Comparison of ENCODE assay signal across 1 cellular context in the genomic region with DNA sequence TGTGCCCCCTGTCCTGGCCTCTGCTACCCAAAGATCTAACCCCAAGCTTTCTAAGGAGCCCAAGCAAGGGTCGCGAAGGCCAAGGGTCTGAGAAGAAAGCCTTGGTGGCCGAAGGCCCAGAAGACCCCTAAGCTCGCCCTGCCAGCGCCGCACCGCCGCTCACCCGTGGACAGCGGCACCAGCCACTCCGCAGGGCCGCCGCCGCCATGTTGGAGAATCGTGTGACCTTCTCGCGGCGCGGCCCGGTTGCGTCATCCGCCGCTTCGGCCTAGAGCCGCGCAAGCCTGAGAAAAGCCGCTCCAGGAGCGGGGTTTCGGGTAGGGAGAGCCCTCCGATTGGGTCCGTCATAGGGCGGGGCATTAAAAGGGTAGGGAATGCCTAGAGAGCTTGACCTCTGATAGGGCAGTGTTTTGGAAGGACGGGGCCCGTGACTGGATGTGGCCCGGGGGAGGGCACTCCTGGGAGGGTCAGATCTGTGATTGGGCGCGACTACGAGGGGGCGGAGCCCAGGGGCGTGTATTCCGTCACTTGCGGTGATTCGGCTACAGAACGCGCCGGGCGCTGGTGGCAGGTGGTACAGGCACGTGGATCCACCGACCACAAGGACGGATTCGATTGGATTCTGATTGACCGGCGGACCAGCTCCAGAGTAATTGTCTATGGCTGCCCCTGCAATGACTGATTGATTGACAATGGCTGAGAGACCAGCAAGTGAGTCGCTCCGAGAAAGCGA.
TF ChIP-seq lines count a peak whose summit lies in the region.

A gene with protein sequence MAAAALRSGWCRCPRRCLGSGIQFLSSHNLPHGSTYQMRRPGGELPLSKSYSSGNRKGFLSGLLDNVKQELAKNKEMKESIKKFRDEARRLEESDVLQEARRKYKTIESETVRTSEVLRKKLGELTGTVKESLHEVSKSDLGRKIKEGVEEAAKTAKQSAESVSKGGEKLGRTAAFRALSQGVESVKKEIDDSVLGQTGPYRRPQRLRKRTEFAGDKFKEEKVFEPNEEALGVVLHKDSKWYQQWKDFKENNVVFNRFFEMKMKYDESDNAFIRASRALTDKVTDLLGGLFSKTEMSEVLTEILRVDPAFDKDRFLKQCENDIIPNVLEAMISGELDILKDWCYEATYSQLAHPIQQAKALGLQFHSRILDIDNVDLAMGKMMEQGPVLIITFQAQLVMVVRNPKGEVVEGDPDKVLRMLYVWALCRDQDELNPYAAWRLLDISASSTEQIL (minus strand): TSS at position 223 of the 733 bp plus-strand sequence. CDS start 15 bp downstream, at position 208.

TF ChIP-seq in WTC11, 78 proteins besides CTCF, POLR2A, EP300 and RAD21 (continued from another document):
- TF ChIP-seq, protein P1, sequence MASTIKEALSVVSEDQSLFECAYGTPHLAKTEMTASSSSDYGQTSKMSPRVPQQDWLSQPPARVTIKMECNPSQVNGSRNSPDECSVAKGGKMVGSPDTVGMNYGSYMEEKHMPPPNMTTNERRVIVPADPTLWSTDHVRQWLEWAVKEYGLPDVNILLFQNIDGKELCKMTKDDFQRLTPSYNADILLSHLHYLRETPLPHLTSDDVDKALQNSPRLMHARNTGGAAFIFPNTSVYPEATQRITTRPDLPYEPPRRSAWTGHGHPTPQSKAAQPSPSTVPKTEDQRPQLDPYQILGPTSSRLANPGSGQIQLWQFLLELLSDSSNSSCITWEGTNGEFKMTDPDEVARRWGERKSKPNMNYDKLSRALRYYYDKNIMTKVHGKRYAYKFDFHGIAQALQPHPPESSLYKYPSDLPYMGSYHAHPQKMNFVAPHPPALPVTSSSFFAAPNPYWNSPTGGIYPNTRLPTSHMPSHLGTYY (CRISPR knock-in tag; IDR thresholded peaks at IDR 0.05): no peak
- TF ChIP-seq NFE2L1 (CRISPR knock-in tag; IDR thresholded peaks at IDR 0.05) (peak; percentile 66), ELF4 (CRISPR knock-in tag; IDR thresholded peaks at IDR 0.05; ENCODE audit: low read depth) (no peak), SOX15 (CRISPR knock-in tag; IDR thresholded peaks at IDR 0.05) (no peak), TEAD1 (CRISPR knock-in tag; IDR thresholded peaks at IDR 0.05) (no peak), FOXK1 (CRISPR knock-in tag; IDR thresholded peaks at IDR 0.05) (peak; percentile 64; the same call in 1 of the 2 replicates), NR2C2 (CRISPR knock-in tag; IDR thresholded peaks at IDR 0.05) (no peak), CREB1 (CRISPR knock-in tag; IDR thresholded peaks at IDR 0.05) (peak; percentile 67; the same call in 1 of the 2 replicates), ATF1 (CRISPR knock-in tag; IDR thresholded peaks at IDR 0.05) (no peak)
- TF ChIP-seq, protein P2, sequence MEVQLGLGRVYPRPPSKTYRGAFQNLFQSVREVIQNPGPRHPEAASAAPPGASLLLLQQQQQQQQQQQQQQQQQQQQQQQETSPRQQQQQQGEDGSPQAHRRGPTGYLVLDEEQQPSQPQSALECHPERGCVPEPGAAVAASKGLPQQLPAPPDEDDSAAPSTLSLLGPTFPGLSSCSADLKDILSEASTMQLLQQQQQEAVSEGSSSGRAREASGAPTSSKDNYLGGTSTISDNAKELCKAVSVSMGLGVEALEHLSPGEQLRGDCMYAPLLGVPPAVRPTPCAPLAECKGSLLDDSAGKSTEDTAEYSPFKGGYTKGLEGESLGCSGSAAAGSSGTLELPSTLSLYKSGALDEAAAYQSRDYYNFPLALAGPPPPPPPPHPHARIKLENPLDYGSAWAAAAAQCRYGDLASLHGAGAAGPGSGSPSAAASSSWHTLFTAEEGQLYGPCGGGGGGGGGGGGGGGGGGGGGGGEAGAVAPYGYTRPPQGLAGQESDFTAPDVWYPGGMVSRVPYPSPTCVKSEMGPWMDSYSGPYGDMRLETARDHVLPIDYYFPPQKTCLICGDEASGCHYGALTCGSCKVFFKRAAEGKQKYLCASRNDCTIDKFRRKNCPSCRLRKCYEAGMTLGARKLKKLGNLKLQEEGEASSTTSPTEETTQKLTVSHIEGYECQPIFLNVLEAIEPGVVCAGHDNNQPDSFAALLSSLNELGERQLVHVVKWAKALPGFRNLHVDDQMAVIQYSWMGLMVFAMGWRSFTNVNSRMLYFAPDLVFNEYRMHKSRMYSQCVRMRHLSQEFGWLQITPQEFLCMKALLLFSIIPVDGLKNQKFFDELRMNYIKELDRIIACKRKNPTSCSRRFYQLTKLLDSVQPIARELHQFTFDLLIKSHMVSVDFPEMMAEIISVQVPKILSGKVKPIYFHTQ (CRISPR knock-in tag; IDR thresholded peaks at IDR 0.05): no peak
- TF ChIP-seq, protein P3, sequence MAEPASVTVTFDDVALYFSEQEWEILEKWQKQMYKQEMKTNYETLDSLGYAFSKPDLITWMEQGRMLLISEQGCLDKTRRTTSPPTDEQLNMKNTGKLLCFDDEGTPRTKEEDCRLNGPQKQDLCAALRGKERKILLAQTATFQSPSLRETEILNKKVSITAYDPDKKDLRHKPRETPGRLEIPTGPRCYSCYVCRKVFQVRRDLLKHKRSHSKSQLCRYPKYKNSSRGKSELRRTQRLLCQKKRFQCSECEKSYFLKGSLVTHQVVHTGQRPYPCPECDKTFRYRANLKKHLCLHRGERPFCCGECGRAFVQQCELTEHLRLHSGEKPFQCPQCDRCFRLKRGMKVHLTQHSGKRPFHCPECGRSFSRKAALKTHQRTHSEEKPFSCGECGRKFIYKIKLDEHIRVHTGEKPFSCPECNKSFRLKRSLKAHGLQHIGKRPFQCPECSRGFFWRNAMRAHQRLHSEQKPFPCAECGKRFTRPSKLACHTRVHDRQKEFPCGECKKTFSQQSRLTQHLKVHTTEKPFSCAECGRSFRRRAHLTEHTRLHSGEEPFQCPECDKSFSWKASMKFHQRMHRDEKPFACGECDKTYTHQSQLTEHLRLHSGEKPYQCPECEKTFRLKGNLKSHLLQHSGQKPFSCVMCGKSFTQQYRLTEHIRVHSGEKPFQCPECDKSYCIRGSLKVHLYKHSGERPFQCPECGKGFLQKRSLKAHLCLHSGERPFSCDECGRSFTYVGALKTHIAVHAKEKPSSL (CRISPR knock-in tag; conservative IDR thresholded peaks at IDR 0.05): no peak
TF ChIP-seq in WTC11: peak in this region for 30.
